In the genomic region with DNA sequence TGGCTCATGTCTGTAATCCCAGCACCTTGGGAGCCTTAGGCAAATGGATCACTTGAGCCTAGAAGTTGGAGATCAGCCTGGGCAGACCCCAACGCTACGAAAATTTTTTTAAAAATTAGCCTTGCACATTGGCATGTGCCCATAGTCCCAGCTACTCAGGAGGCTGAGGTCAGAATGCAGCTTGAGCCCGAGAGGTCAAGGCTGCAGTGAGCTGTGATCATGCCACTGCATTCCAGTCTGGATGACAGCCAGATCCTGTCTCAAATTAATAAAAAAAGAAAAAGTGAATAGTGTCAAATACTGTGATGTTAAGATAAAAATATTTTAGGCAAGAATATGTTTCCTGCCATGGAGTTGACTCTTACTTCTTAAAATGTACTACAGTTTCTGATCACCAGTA, we compare ENCODE assay signal across 1 cellular context.
TF ChIP-seq lines count a peak whose summit lies in the region.

No MANE protein-coding gene starts in this region.

TF ChIP-seq in endothelial cell of umbilical vein, 7 proteins besides CTCF, POLR2A, EP300 and RAD21:
- TF ChIP-seq EZH2 (IDR thresholded peaks at IDR 0.05; ENCODE audit: borderline replicate concordance, low read depth, low read length, severe bottlenecking) (no peak), FOS (IDR thresholded peaks at IDR 0.05; ENCODE audit: borderline replicate concordance, insufficient read depth, low read length) (no peak), POLR2AphosphoS5 (IDR thresholded peaks at IDR 0.05; ENCODE audit: insufficient read depth, low read depth, low read length) (no peak), JUN (IDR thresholded peaks at IDR 0.05; ENCODE audit: borderline replicate concordance, insufficient read depth, insufficient read length, low read depth) (no peak), GATA2 (IDR thresholded peaks at IDR 0.05; ENCODE audit: insufficient read depth, insufficient read length, low read depth, low read length) (no peak), MYC (IDR thresholded peaks at IDR 0.05; ENCODE audit: low read depth, low read length) (no peak)
- TF ChIP-seq, protein P1, sequence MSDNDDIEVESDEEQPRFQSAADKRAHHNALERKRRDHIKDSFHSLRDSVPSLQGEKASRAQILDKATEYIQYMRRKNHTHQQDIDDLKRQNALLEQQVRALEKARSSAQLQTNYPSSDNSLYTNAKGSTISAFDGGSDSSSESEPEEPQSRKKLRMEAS (IDR thresholded peaks at IDR 0.05; ENCODE audit: insufficient read depth, insufficient read length) = no peak
